In genomic region chr21:45366931-45367401, GRCh38 we compare ENCODE assay signal across 9 cellular contexts. TPM values are rescaled to one million over a fixed set of nuclear protein-coding genes. Genes with fewer than 3 reads are reported as not detected.
DNase-seq lines count a peak whose midpoint lies in the region; ATAC-seq and TF ChIP-seq lines count a peak whose summit lies in the region.
"Had no signal": no experiment of that assay in that cellular context is flagged by ENCODE, and none has a peak within 500 bp of the region (broad histone marks: within the 10 kb centered on the region; RNA-seq: fewer than 3 reads in every experiment).

No MANE protein-coding gene starts in this region.

- H3K36me3 ChIP-seq in left lung (no peaks in the 10 kb centered on the region), tibial artery (no peaks in the 10 kb centered on the region)

- H3K4me3 Mint-ChIP-seq in activated CD4-positive, alpha-beta T cell treated with anti-CD3 and anti-CD28 coated beads, Interleukin-2, amount 10 ng/mL, durations not matched to agents 24 days and 14 days, result no peak overlapping the region
- no peak overlapping the region for H3K4me3 Mint-ChIP-seq in activated naive CD4-positive, alpha-beta T cell treated with anti-CD3 and anti-CD28 coated beads for 36 hours

- H3K4me3 ChIP-seq in cardiac fibroblast (replicated peaks in 1 of 2; ENCODE audit: low read depth in 2 of 2, low read length in 2 of 2), result no peak overlapping the region
- no peak overlapping the region for H3K4me3 ChIP-seq in left lung
- H3K4me3 ChIP-seq in tibial artery, result no peak overlapping the region

- H3K27me3 Mint-ChIP-seq in activated CD4-positive, alpha-beta T cell treated with anti-CD3 and anti-CD28 coated beads, Interleukin-2, amount 10 ng/mL, durations not matched to agents 24 days and 14 days, result peaks cover 2% of the 10 kb centered on the region
- H3K27me3 Mint-ChIP-seq in activated naive CD4-positive, alpha-beta T cell treated with anti-CD3 and anti-CD28 coated beads for 36 hours (ENCODE audit: low read depth), result peaks cover 1% of the 10 kb centered on the region

- H3K9me3 Mint-ChIP-seq in activated CD4-positive, alpha-beta T cell treated with anti-CD3 and anti-CD28 coated beads, Interleukin-2, amount 10 ng/mL, durations not matched to agents 24 days and 14 days, result no peaks in the 10 kb centered on the region
- H3K9me3 Mint-ChIP-seq in activated naive CD4-positive, alpha-beta T cell treated with anti-CD3 and anti-CD28 coated beads for 36 hours, result no peaks in the 10 kb centered on the region

- intact Hi-C loops in left lung (cut with DNase I), result no loop called here
- intact Hi-C loops in tibial artery (cut with DNase I; ENCODE audit: low total_unique reads), result no loop called here
- intact Hi-C loops in activated CD4-positive, alpha-beta T cell treated with anti-CD3 and anti-CD28 coated beads, Interleukin-2, amount 10 ng/mL, durations not matched to agents 24 days and 14 days (cut with micrococcal nuclease), result no loop called here
- intact Hi-C loops in activated naive CD4-positive, alpha-beta T cell treated with anti-CD3 and anti-CD28 coated beads for 36 hours (cut with micrococcal nuclease), result no loop called here

- H3K27ac ChIP-seq in left lung, result no peak overlapping the region
- peak overlapping the region; percentile 93 to 98 for H3K27ac ChIP-seq in tibial artery

- H3K9me3 ChIP-seq in left lung (no peaks in the 10 kb centered on the region), tibial artery (no peaks in the 10 kb centered on the region)

- CTCF ChIA-PET in activated naive CD4-positive, alpha-beta T cell treated with anti-CD3 and anti-CD28 coated beads for 36 hours (lab: Charles Lee), result no interaction called here

- no peak overlapping the region for H3K27ac Mint-ChIP-seq in activated CD4-positive, alpha-beta T cell treated with anti-CD3 and anti-CD28 coated beads, Interleukin-2, amount 10 ng/mL, durations not matched to agents 24 days and 14 days
- no peak overlapping the region for H3K27ac Mint-ChIP-seq in activated naive CD4-positive, alpha-beta T cell treated with anti-CD3 and anti-CD28 coated beads for 36 hours

- DNase-seq in HS-27A (ENCODE audit: low read depth) (peak; percentile 89), cardiac fibroblast (ENCODE audit: low read depth in 2 of 2) (peak; percentile 97 to 99), left lung (peak in 1 of 2 donors; percentile 81), tibial artery (peak; percentile 77 to 96), pons (ENCODE audit: low spot score) (no peak)
- DNase-seq in activated CD4-positive, alpha-beta T cell treated with anti-CD3 and anti-CD28 coated beads, Interleukin-2, amount 10 ng/mL, durations not matched to agents 24 days and 14 days, result no peak
- DNase-seq in activated naive CD4-positive, alpha-beta T cell treated with anti-CD3 and anti-CD28 coated beads for 36 hours, result no peak
- DNase-seq: NCI-H446 treated with DMSO at 0.1 percent for 48 hours had no signal

- H3K4me1 ChIP-seq in left lung (peaks cover 13 to 28% of the 10 kb centered on the region in 2 donors), tibial artery (peaks cover 0 to 53% (median 44%) of the 10 kb centered on the region in 4 donors)

- peaks cover 14% of the 10 kb centered on the region for H3K4me1 Mint-ChIP-seq in activated CD4-positive, alpha-beta T cell treated with anti-CD3 and anti-CD28 coated beads, Interleukin-2, amount 10 ng/mL, durations not matched to agents 24 days and 14 days
- peaks cover 13% of the 10 kb centered on the region for H3K4me1 Mint-ChIP-seq in activated naive CD4-positive, alpha-beta T cell treated with anti-CD3 and anti-CD28 coated beads for 36 hours (ENCODE audit: low read depth)

- TF ChIP-seq CTCF in cardiac fibroblast (IDR thresholded peaks at IDR 0.05; ENCODE audit: low read depth, low read length) (peak; percentile 36), left lung (IDR thresholded peaks at IDR 0.05) (no peak), tibial artery (IDR thresholded peaks at IDR 0.05) (peak in 1 of 2 experiments; percentile 18)

- H3K36me3 Mint-ChIP-seq in activated CD4-positive, alpha-beta T cell treated with anti-CD3 and anti-CD28 coated beads, Interleukin-2, amount 10 ng/mL, durations not matched to agents 24 days and 14 days (ENCODE audit: low read depth), result no peaks in the 10 kb centered on the region
- H3K36me3 Mint-ChIP-seq in activated naive CD4-positive, alpha-beta T cell treated with anti-CD3 and anti-CD28 coated beads for 36 hours (ENCODE audit: low read depth), result no peaks in the 10 kb centered on the region

- ATAC-seq in left lung (peak; percentile 27), HG03378 (IDR thresholded peaks at IDR 0.05; ENCODE audit: unreplicated experiment) (no peak)

- no peaks in the 10 kb centered on the region for H3K27me3 ChIP-seq in left lung
- H3K27me3 ChIP-seq in tibial artery, result no peaks in the 10 kb centered on the region

RNA-seq across cellular contexts. Expression of gene COL18A1, which starts 38.0 kb away (rescaled TPM):
- total RNA-seq in left lung, result 10 to 100 TPM; 64.8 to 90.2 TPM
- total RNA-seq in activated CD4-positive, alpha-beta T cell treated with anti-CD3 and anti-CD28 coated beads, Interleukin-2, amount 10 ng/mL, durations not matched to agents 24 days and 14 days, result 3.1 and 3.2 TPM in 2 replicates
- total RNA-seq in activated naive CD4-positive, alpha-beta T cell treated with anti-CD3 and anti-CD28 coated beads for 36 hours, result 10 to 100 TPM; 10.3 to 12.6 TPM

Comparison
In these comparisons a context has a peak if more than half of its experiments do, and no peak if none do; other contexts are left out.
1. DNase-seq: peak in HS-27A (single experiment), cardiac fibroblast (2 of 2) and tibial artery (2 of 2); none in activated CD4-positive, alpha-beta T cell treated with anti-CD3 and anti-CD28 coated beads, Interleukin-2, amount 10 ng/mL, durations not matched to agents 24 days and 14 days (single experiment), pons (single experiment) and activated naive CD4-positive, alpha-beta T cell treated with anti-CD3 and anti-CD28 coated beads for 36 hours (single experiment).
2. H3K27ac ChIP-seq: peak in tibial artery (2 of 2); none in left lung (0 of 2).
3. RNA of gene COL18A1, which starts 38.0 kb away (total RNA-seq): 64.8 to 90.2 TPM in left lung; 10.3 to 12.6 TPM in activated naive CD4-positive, alpha-beta T cell treated with anti-CD3 and anti-CD28 coated beads for 36 hours and 3.1 to 3.2 TPM in activated CD4-positive, alpha-beta T cell treated with anti-CD3 and anti-CD28 coated beads, Interleukin-2, amount 10 ng/mL, durations not matched to agents 24 days and 14 days; every median in the first group is over 4 times any median in the second.